Comparison of ENCODE assay signal across 15 cellular contexts in the genomic region with DNA sequence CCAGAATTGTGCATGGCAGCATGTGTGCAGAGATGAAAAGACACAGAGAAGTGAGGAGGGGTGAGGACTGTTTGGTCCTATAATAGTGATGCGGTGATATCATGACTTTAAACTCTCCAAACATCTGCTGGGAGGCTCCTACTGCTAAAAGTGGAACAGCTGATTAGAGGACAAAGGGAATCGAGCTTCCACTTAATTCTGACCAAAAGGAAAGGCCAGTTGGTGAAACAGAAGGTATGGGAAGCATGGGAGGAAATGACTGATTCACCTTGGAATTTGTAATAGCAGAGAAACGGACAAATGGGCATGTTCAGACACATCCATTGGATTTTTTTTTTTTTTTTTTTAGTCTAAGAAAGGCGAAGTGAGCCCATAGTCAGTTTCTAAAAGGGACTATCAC.
DNase-seq lines count a peak whose midpoint lies in the region; TF ChIP-seq lines count a peak whose summit lies in the region.
"Had no signal": no experiment of that assay in that cellular context is flagged by ENCODE, and none has a peak within 500 bp of the region (broad histone marks: within the 10 kb centered on the region; RNA-seq: fewer than 3 reads in every experiment).

No MANE protein-coding gene starts in this region.

- no peaks in the 10 kb centered on the region for H3K9me3 ChIP-seq in Caco-2
- H3K9me3 ChIP-seq: A549, body of pancreas, heart left ventricle had no signal

- H3K27ac Mint-ChIP-seq in type B pancreatic cell (peak overlapping the region; percentile 11), Caco-2 (ENCODE audit: unreplicated experiment) (no peak overlapping the region)
- H3K27ac Mint-ChIP-seq: activated CD8-positive, alpha-beta T cell treated with anti-CD3 and anti-CD28 coated beads, Interleukin-2, amount 10 ng/mL, durations not matched to agents 7 days and 5 days had no signal

- no peaks in the 10 kb centered on the region for H3K36me3 ChIP-seq in Caco-2 (ENCODE audit: control insufficient read depth, insufficient read depth, low read length)
- H3K36me3 ChIP-seq: heart left ventricle had no signal

- no peak for TF ChIP-seq CTCF in fibroblast of pulmonary artery (IDR thresholded peaks at IDR 0.05; ENCODE audit: low read length, missing control alignments)
- TF ChIP-seq CTCF in type B pancreatic cell (conservative IDR thresholded peaks at IDR 0.05) = no peak
- TF ChIP-seq CTCF in Caco-2 (IDR thresholded peaks at IDR 0.05; ENCODE audit: insufficient read depth in 1 of 2, low read depth in 1 of 2, low read length in 1 of 2, severe bottlenecking in 1 of 2, unreplicated experiment in 1 of 2) = no peak

- H3K27me3 Mint-ChIP-seq in type B pancreatic cell (no peaks in the 10 kb centered on the region), Caco-2 (ENCODE audit: insufficient read depth, unreplicated experiment) (no peaks in the 10 kb centered on the region)

- H3K9me3 Mint-ChIP-seq in type B pancreatic cell = peaks cover 7% of the 10 kb centered on the region
- no peaks in the 10 kb centered on the region for H3K9me3 Mint-ChIP-seq in Caco-2 (ENCODE audit: unreplicated experiment)

- POLR2A ChIA-PET in Caco-2 (lab: Charles Lee) = no interaction called here

- H3K27me3 ChIP-seq in Caco-2 (replicated peaks; ENCODE audit: control insufficient read depth, insufficient read depth, low read length) = no peaks in the 10 kb centered on the region
- H3K27me3 ChIP-seq: body of pancreas, heart left ventricle had no signal

- H3K4me3 Mint-ChIP-seq in type B pancreatic cell = no peak overlapping the region
- no peak overlapping the region for H3K4me3 Mint-ChIP-seq in Caco-2 (ENCODE audit: unreplicated experiment)
- H3K4me3 Mint-ChIP-seq: activated CD8-positive, alpha-beta T cell treated with anti-CD3 and anti-CD28 coated beads, Interleukin-2, amount 10 ng/mL, durations not matched to agents 7 days and 5 days had no signal

- no peaks in the 10 kb centered on the region for H3K36me3 Mint-ChIP-seq in type B pancreatic cell
- no peaks in the 10 kb centered on the region for H3K36me3 Mint-ChIP-seq in Caco-2 (ENCODE audit: insufficient read depth, unreplicated experiment)

- no peaks in the 10 kb centered on the region for H3K4me1 ChIP-seq in Caco-2
- H3K4me1 ChIP-seq: A549, body of pancreas had no signal

- no TSS peak for BruUV-seq in Caco-2 (replicated peaks; lab: Mats Ljungman, UMichigan)

- intact Hi-C loops in Caco-2 (cut with micrococcal nuclease; ENCODE audit: unreplicated experiment) = no loop called here

- H3K4me1 Mint-ChIP-seq in type B pancreatic cell (ENCODE audit: unreplicated experiment) (peaks cover 23% of the 10 kb centered on the region), Caco-2 (ENCODE audit: low read depth, unreplicated experiment) (no peaks in the 10 kb centered on the region)

- H3K4me3 ChIP-seq in fibroblast of pulmonary artery (replicated peaks; ENCODE audit: low read depth, low read length) (no peak overlapping the region), Caco-2 (ENCODE audit: low read depth, low read length) (no peak overlapping the region)
- H3K4me3 ChIP-seq: A549, body of pancreas, heart left ventricle had no signal

- CTCF ChIA-PET in Caco-2 (lab: Charles Lee) = no interaction called here

- DNase-seq in NCI-H748 (lab: John Stamatoyannopoulos, UW; ENCODE audit: unreplicated experiment) (peak; percentile 29), NCI-H748 treated with DMSO at 0.1 percent for 48 hours (lab: John Stamatoyannopoulos, UW) (no peak), SW 1271 (lab: John Stamatoyannopoulos, UW) (peak; percentile 57 to 91), fibroblast of pulmonary artery (ENCODE audit: low read depth) (peak; percentile 96), type B pancreatic cell (ENCODE audit: extremely low spot score, unreplicated experiment) (no peak), Caco-2 (no peak), retina (no peak)
- DNase-seq in activated CD8-positive, alpha-beta memory T cell treated with anti-CD3 and anti-CD28 coated beads, Interleukin-2, amount 50 U/mL, for 48 hours = no peak
- DNase-seq: activated CD8-positive, alpha-beta T cell treated with anti-CD3 and anti-CD28 coated beads, Interleukin-2, amount 10 ng/mL, durations not matched to agents 7 days and 5 days; body of pancreas; heart left ventricle; KBM-7; NCI-H510A; stimulated activated CD4-positive, alpha-beta T cell treated with anti-CD3 and anti-CD28 coated beads, Interleukin-2, amount 100 ng/mL, for 48 hours had no signal

Comparison
In these comparisons a context has a peak if more than half of its experiments do, and no peak if none do; other contexts are left out.
1. DNase-seq: peak in NCI-H748 (single experiment), SW 1271 (2 of 2) and fibroblast of pulmonary artery (single experiment); none in NCI-H748 treated with DMSO at 0.1 percent for 48 hours (single experiment), type B pancreatic cell (single experiment), Caco-2 (0 of 2), activated CD8-positive, alpha-beta memory T cell treated with anti-CD3 and anti-CD28 coated beads, Interleukin-2, amount 50 U/mL, for 48 hours (single experiment) and retina (single experiment).